In the genomic region with DNA sequence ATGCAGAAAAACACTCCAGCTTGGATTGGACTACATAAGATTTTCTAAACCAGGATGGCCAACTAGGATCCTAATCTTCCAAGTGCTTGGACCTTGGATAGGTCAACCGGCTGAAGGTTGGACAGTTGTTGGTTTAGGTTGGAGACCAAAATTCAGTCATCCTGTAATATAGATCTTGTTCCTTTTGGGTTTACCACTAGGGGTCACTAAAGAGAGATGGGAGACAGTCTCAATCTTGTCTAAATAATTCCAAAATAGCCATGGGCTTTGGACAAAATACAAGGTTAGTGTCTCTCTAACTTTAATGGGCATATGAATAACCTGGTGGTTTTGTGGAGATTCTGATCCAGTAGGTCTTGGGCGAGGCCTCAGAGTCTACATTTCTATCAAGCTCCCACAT, we compare ENCODE assay signal across 9 cellular contexts.
DNase-seq lines count a peak whose midpoint lies in the region; ATAC-seq, FAIRE-seq and TF ChIP-seq lines count a peak whose summit lies in the region.
"Had no signal": no experiment of that assay in that cellular context is flagged by ENCODE, and none has a peak within 500 bp of the region (broad histone marks: within the 10 kb centered on the region; RNA-seq: fewer than 3 reads in every experiment).

No MANE protein-coding gene starts in this region.

- no peak for TF ChIP-seq POLR2A in uterus (IDR thresholded peaks at IDR 0.05)

- H3K36me3 ChIP-seq in kidney (ENCODE audit: control insufficient read depth in 1 of 2, insufficient read depth in 2 of 2, low read length in 2 of 2) (no peaks in the 10 kb centered on the region), uterus (no peaks in the 10 kb centered on the region)

- peak; percentile 56 to 68 for TF ChIP-seq CTCF in brain (conservative IDR thresholded peaks at IDR 0.05)
- TF ChIP-seq CTCF in kidney (IDR thresholded peaks at IDR 0.05; ENCODE audit: borderline replicate concordance, extremely low read depth, insufficient read depth), result peak; percentile 55
- TF ChIP-seq CTCF in uterus (IDR thresholded peaks at IDR 0.05), result peak; percentile 47 to 61 (median 52)

- H3K4me3 ChIP-seq in kidney (ENCODE audit: low read length in 2 of 2) (no peak overlapping the region), uterus (no peak overlapping the region)

- intact Hi-C loops in kidney (cut with DNase I), result no loop called here
- intact Hi-C loops in uterus (cut with DNase I; ENCODE audit: low total_unique reads), result no loop called here

- no peak for ATAC-seq in HG03520 (IDR thresholded peaks at IDR 0.05; ENCODE audit: unreplicated experiment)

- H3K27me3 Mint-ChIP-seq in brain, result peaks cover 4% of the 10 kb centered on the region
- H3K27me3 Mint-ChIP-seq: activated naive CD4-positive, alpha-beta T cell treated with anti-CD3 and anti-CD28 coated beads, Interleukin-2, amount 50 U/mL, for 24 hours had no signal

- H3K4me3 Mint-ChIP-seq in brain, result no peak overlapping the region
- H3K4me3 Mint-ChIP-seq: activated naive CD4-positive, alpha-beta T cell treated with anti-CD3 and anti-CD28 coated beads, Interleukin-2, amount 50 U/mL, for 24 hours had no signal

- no peak for FAIRE-seq in kidney (lab: Jason Lieb, UNC)

- H3K4me1 Mint-ChIP-seq in brain, result peaks cover 7% of the 10 kb centered on the region

- peaks cover 0 to 7% (median 3%) of the 10 kb centered on the region in 5 experiments for H3K9me3 Mint-ChIP-seq in brain
- H3K9me3 Mint-ChIP-seq: activated naive CD4-positive, alpha-beta T cell treated with anti-CD3 and anti-CD28 coated beads, Interleukin-2, amount 50 U/mL, for 24 hours had no signal

- no peaks in the 10 kb centered on the region for H3K36me3 Mint-ChIP-seq in brain

- no peaks in the 10 kb centered on the region for H3K27me3 ChIP-seq in uterus

- H3K27ac Mint-ChIP-seq in brain, result no peak overlapping the region

- DNase-seq in SHP77 (lab: John Stamatoyannopoulos, UW) (peak; percentile 14 to 55), SHP77 treated with DMSO at 0.1 percent for 48 hours (lab: John Stamatoyannopoulos, UW) (no peak), NCI-H2029 treated with DMSO at 0.1 percent for 48 hours (lab: John Stamatoyannopoulos, UW) (peak; percentile 42), kidney (no peak), uterus (no peak), T-helper 9 cell (no peak)

- no peak overlapping the region for H3K9ac ChIP-seq in kidney (ENCODE audit: low read length in 2 of 2)

- H3K4me1 ChIP-seq in kidney (ENCODE audit: control insufficient read depth in 1 of 2, insufficient read depth in 1 of 2, low read depth in 1 of 2, low read length in 2 of 2) (peaks cover 0 to 4% of the 10 kb centered on the region in 2 donors), uterus (no peaks in the 10 kb centered on the region)

- no peak overlapping the region for H3K27ac ChIP-seq in kidney (ENCODE audit: low read depth in 2 of 2, low read length in 2 of 2)
- H3K27ac ChIP-seq in uterus, result no peak overlapping the region

- H3K9me3 ChIP-seq in kidney (ENCODE audit: control insufficient read depth in 1 of 2, low read length in 2 of 2) (peaks cover 0 to 5% of the 10 kb centered on the region in 2 donors), uterus (no peaks in the 10 kb centered on the region)

Comparison
In these comparisons a context has a peak if more than half of its experiments do, and no peak if none do; other contexts are left out.
1. DNase-seq: peak in SHP77 (2 of 2) and NCI-H2029 treated with DMSO at 0.1 percent for 48 hours (single experiment); none in SHP77 treated with DMSO at 0.1 percent for 48 hours (single experiment), kidney (single experiment), uterus (0 of 2) and T-helper 9 cell (single experiment).
2. Peak in every context shown above with its lines, with median percentiles within 50 percentile points of each other: CTCF ChIP-seq.